9 cellular contexts compared by ENCODE assay signal in genomic region chr1:154714638-154715037, GRCh38.
DNase-seq lines count a peak whose midpoint lies in the region; ATAC-seq and TF ChIP-seq lines count a peak whose summit lies in the region.
"Had no signal": no experiment of that assay in that cellular context is flagged by ENCODE, and none has a peak within 500 bp of the region (broad histone marks: within the 10 kb centered on the region; RNA-seq: fewer than 3 reads in every experiment).

No MANE protein-coding gene starts in this region.

- 44 to 67% methylated on average over 3 of the region's 3 CpGs for WGBS in upper lobe of left lung, 2 donors

- no peak overlapping the region for H3K4me3 ChIP-seq in breast epithelium
- H3K4me3 ChIP-seq in fibroblast of pulmonary artery (replicated peaks; ENCODE audit: low read depth, low read length) = no peak overlapping the region
- H3K4me3 ChIP-seq in upper lobe of left lung = no peak overlapping the region

- no peaks in the 10 kb centered on the region for H3K9me3 ChIP-seq in breast epithelium
- no peaks in the 10 kb centered on the region for H3K9me3 ChIP-seq in upper lobe of left lung

- H3K4me1 ChIP-seq in breast epithelium (no peaks in the 10 kb centered on the region), upper lobe of left lung (peaks cover 0 to 6% (median 0%) of the 10 kb centered on the region in 4 donors)

- H3K9me3 Mint-ChIP-seq in MCF 10A (ENCODE audit: unreplicated experiment) = no peaks in the 10 kb centered on the region

- POLR2A ChIA-PET in MCF 10A (lab: Yijun Ruan, JAX) = interaction anchor here (0.6 to 0.8 kb wide), 3 partner anchors 9 to 230 kb away, joined by 3 to 4 read pairs (median 3); no protein-coding TSS in a partner anchor

- no peaks in the 10 kb centered on the region for H3K36me3 Mint-ChIP-seq in MCF 10A (ENCODE audit: insufficient read depth, unreplicated experiment)

- intact Hi-C loops in MCF 10A (cut with micrococcal nuclease) (no loop called here), breast epithelium (cut with DNase I; ENCODE audit: low total_unique reads) (no loop called here)

- DNase-seq in MCF 10A (ENCODE audit: unreplicated experiment) (peak; percentile 46), breast epithelium (ENCODE audit: low spot score in 2 of 2) (no peak), RKO (ENCODE audit: low spot score) (peak; percentile 48), fibroblast of pulmonary artery (ENCODE audit: low read depth) (peak; percentile 39), upper lobe of left lung (peak in 1 of 2 donors; percentile 62), hypothalamus (lab: John Stamatoyannopoulos, UW) (no peak)
- DNase-seq: glutamatergic neuron had no signal

- no peak overlapping the region for H3K4me3 Mint-ChIP-seq in MCF 10A (ENCODE audit: unreplicated experiment)

- CTCF ChIA-PET in MCF 10A (lab: Yijun Ruan, JAX) = interaction anchor here (0.6 to 1.3 kb wide), 2 partner anchors 76 to 146 kb away, joined by 3 to 5 read pairs; no protein-coding TSS in a partner anchor

- TF ChIP-seq POLR2A in breast epithelium (IDR thresholded peaks at IDR 0.05) = no peak
- TF ChIP-seq POLR2A in upper lobe of left lung (IDR thresholded peaks at IDR 0.05) = no peak

- H3K27me3 ChIP-seq in breast epithelium = no peaks in the 10 kb centered on the region
- no peaks in the 10 kb centered on the region for H3K27me3 ChIP-seq in upper lobe of left lung

- ATAC-seq in upper lobe of left lung (ENCODE audit: low FRiP score in 2 of 2) (peak; percentile 32 to 85), HG03378 (IDR thresholded peaks at IDR 0.05; ENCODE audit: unreplicated experiment) (no peak), HG03460 (IDR thresholded peaks at IDR 0.05; ENCODE audit: unreplicated experiment) (no peak)

- no peak for TF ChIP-seq EP300 in upper lobe of left lung (IDR thresholded peaks at IDR 0.05)

- no peak for TF ChIP-seq CTCF in MCF 10A (IDR thresholded peaks at IDR 0.05; ENCODE audit: unreplicated experiment)
- TF ChIP-seq CTCF in breast epithelium (IDR thresholded peaks at IDR 0.05) = no peak
- no peak for TF ChIP-seq CTCF in fibroblast of pulmonary artery (IDR thresholded peaks at IDR 0.05; ENCODE audit: low read length, missing control alignments)
- no peak for TF ChIP-seq CTCF in upper lobe of left lung (IDR thresholded peaks at IDR 0.05)

- BruUV-seq in MCF 10A (replicated peaks; lab: Mats Ljungman, UMichigan) = no TSS peak

- H3K27me3 Mint-ChIP-seq in MCF 10A (ENCODE audit: insufficient read depth, unreplicated experiment) = peaks cover 46% of the 10 kb centered on the region

- no peak overlapping the region for H3K27ac ChIP-seq in breast epithelium
- H3K27ac ChIP-seq in upper lobe of left lung = no peak overlapping the region

- no peaks in the 10 kb centered on the region for H3K4me1 Mint-ChIP-seq in MCF 10A (ENCODE audit: insufficient read depth, unreplicated experiment)

- no peak overlapping the region for H3K27ac Mint-ChIP-seq in MCF 10A (ENCODE audit: low read depth, unreplicated experiment)

- H3K36me3 ChIP-seq in breast epithelium (no peaks in the 10 kb centered on the region), upper lobe of left lung (no peaks in the 10 kb centered on the region)

Comparison
In these comparisons a context has a peak if more than half of its experiments do, and no peak if none do; other contexts are left out.
1. DNase-seq: peak in MCF 10A (single experiment), RKO (single experiment) and fibroblast of pulmonary artery (single experiment); none in breast epithelium (0 of 2) and hypothalamus (0 of 51).
2. ATAC-seq: peak in upper lobe of left lung (2 of 2); none in HG03378 (single experiment) and HG03460 (single experiment).